Comparison of ENCODE assay signal across 18 cellular contexts in genomic region chr5:132868754-132869153, GRCh38. TPM values are rescaled to one million over a fixed set of nuclear protein-coding genes. Genes with fewer than 3 reads are reported as not detected.
DNase-seq lines count a peak whose midpoint lies in the region; ATAC-seq and TF ChIP-seq lines count a peak whose summit lies in the region.
"Had no signal": no experiment of that assay in that cellular context is flagged by ENCODE, and none has a peak within 500 bp of the region (broad histone marks: within the 10 kb centered on the region; RNA-seq: fewer than 3 reads in every experiment).

No MANE protein-coding gene starts in this region.

- no peak for ATAC-seq in CD4-positive, alpha-beta T cell (ENCODE audit: poor library complexity)
- no peak for ATAC-seq in HG03280 (IDR thresholded peaks at IDR 0.05; ENCODE audit: unreplicated experiment)
- ATAC-seq: left colon had no signal

- DNase-seq in CD4-positive, alpha-beta T cell = no peak
- DNase-seq in mesothelial cell of epicardium (ENCODE audit: low spot score in 2 of 2, unreplicated experiment in 2 of 2) = no peak
- no peak for DNase-seq in cerebellum (ENCODE audit: low spot score)
- DNase-seq in iPS-NIHi7 (ENCODE audit: extremely low spot score) = no peak
- no peak for DNase-seq in stimulated activated CD4-positive, alpha-beta T cell treated with anti-CD3 and anti-CD28 coated beads, Interleukin-1b, Interleukin-23, amount 100 ng/mL, for 48 hours
- DNase-seq: activated CD4-positive, CD25-positive, alpha-beta regulatory T cell; amygdala; cerebellar nuclear complex; left colon; NCI-H187; NCI-H510A; SHP77; tibial artery had no signal

- CTCF ChIA-PET in CD4-positive, alpha-beta T cell (lab: Charles Lee) = no interaction called here

- no peaks in the 10 kb centered on the region for H3K9me3 Mint-ChIP-seq in CD4-positive, alpha-beta T cell
- no peaks in the 10 kb centered on the region for H3K9me3 Mint-ChIP-seq in activated naive CD8-positive, alpha-beta T cell (ENCODE audit: low read depth)
- H3K9me3 Mint-ChIP-seq in mesothelial cell of epicardium = no peaks in the 10 kb centered on the region

- TF ChIP-seq CTCF in 22Rv1 (IDR thresholded peaks at IDR 0.05) (no peak), mesothelial cell of epicardium (IDR thresholded peaks at IDR 0.05; ENCODE audit: unreplicated experiment) (no peak)
- TF ChIP-seq CTCF in CD4-positive, alpha-beta T cell (IDR thresholded peaks at IDR 0.05) = no peak

- peak overlapping the region; percentile 97 for H3K27ac Mint-ChIP-seq in CD4-positive, alpha-beta T cell
- peak overlapping the region; percentile 76 for H3K27ac Mint-ChIP-seq in activated naive CD8-positive, alpha-beta T cell
- H3K27ac Mint-ChIP-seq in mesothelial cell of epicardium = peak overlapping the region; percentile 50

- peaks cover 54% of the 10 kb centered on the region for H3K36me3 Mint-ChIP-seq in CD4-positive, alpha-beta T cell (ENCODE audit: low read depth)
- peaks cover 14% of the 10 kb centered on the region for H3K36me3 Mint-ChIP-seq in activated naive CD8-positive, alpha-beta T cell
- peaks cover 3% of the 10 kb centered on the region for H3K36me3 Mint-ChIP-seq in mesothelial cell of epicardium

- no peaks in the 10 kb centered on the region for H3K27me3 ChIP-seq in CD4-positive, alpha-beta T cell (ENCODE audit: control insufficient read depth, insufficient read depth, low read length)
- H3K27me3 ChIP-seq: tibial artery had no signal

- peak overlapping the region; percentile 30 for H3K27ac ChIP-seq in 22Rv1
- H3K27ac ChIP-seq in CD4-positive, alpha-beta T cell (ENCODE audit: low read depth, low read length) = no peak overlapping the region
- H3K27ac ChIP-seq: tibial artery had no signal

- POLR2A ChIA-PET in CD4-positive, alpha-beta T cell (lab: Charles Lee) = interaction anchor here (0.7 kb wide), 1 partner anchor 16 kb away, joined by 3 read pairs; no protein-coding TSS in a partner anchor

- peak overlapping the region; percentile 96 for H3K4me3 Mint-ChIP-seq in CD4-positive, alpha-beta T cell
- peak overlapping the region; percentile 100 for H3K4me3 Mint-ChIP-seq in activated naive CD8-positive, alpha-beta T cell
- peak overlapping the region; percentile 96 for H3K4me3 Mint-ChIP-seq in mesothelial cell of epicardium

- peaks cover 31% of the 10 kb centered on the region for H3K4me1 Mint-ChIP-seq in CD4-positive, alpha-beta T cell (ENCODE audit: low read depth)
- peaks cover 28% of the 10 kb centered on the region for H3K4me1 Mint-ChIP-seq in activated naive CD8-positive, alpha-beta T cell (ENCODE audit: low read depth)
- H3K4me1 Mint-ChIP-seq in mesothelial cell of epicardium = peaks cover 25% of the 10 kb centered on the region

- intact Hi-C loops in CD4-positive, alpha-beta T cell (cut with DNase I, micrococcal nuclease) = loop anchor here in 1 of 2 experiments (5.0 to 10.0 kb wide), 5 partner anchors 131 to 1359 kb away; partner anchors contain the start of genes C5orf15, KIF3A, PPP2CA and RAD50

- no peaks in the 10 kb centered on the region for H3K27me3 Mint-ChIP-seq in CD4-positive, alpha-beta T cell
- no peaks in the 10 kb centered on the region for H3K27me3 Mint-ChIP-seq in activated naive CD8-positive, alpha-beta T cell
- no peaks in the 10 kb centered on the region for H3K27me3 Mint-ChIP-seq in mesothelial cell of epicardium (ENCODE audit: low read depth)

- H3K9me3 ChIP-seq in CD4-positive, alpha-beta T cell (ENCODE audit: control insufficient read depth, low read length) = no peaks in the 10 kb centered on the region
- H3K9me3 ChIP-seq: tibial artery had no signal

RNA-seq across cellular contexts. Expression of gene UQCRQ, which starts 2.3 kb away (rescaled TPM):
- total RNA-seq in CD4-positive, alpha-beta T cell = 100 to 1,000 TPM; 119 to 132 TPM
- total RNA-seq in mesothelial cell of epicardium (258 to 329 TPM (median 308 TPM) in 3 replicates), cerebellum (61.5 TPM)

RNA-seq across cellular contexts. Expression of gene GDF9, which starts 2.5 kb away (rescaled TPM):
- total RNA-seq in CD4-positive, alpha-beta T cell = 1 to 10 TPM in 1 of 2 experiments, under 1 TPM in 1; 0.91 to 1.6 TPM
- total RNA-seq in mesothelial cell of epicardium (0.93 to 1.2 TPM (median 0.98 TPM) in 3 replicates), cerebellum (0.54 TPM)
- total RNA-seq: fibroblast of villous mesenchyme had no signal

RNA-seq across cellular contexts. Expression of gene LEAP2, which starts 4.7 kb away (rescaled TPM):
- total RNA-seq in CD4-positive, alpha-beta T cell = under 1 TPM; 0.30 to 0.31 TPM
- total RNA-seq in mesothelial cell of epicardium (1.9 to 2.6 TPM (median 1.9 TPM) in 3 replicates), cerebellum (2.1 TPM)

RNA-seq across cellular contexts. Expression of gene SHROOM1, which starts 38.3 kb away (rescaled TPM):
- under 1 TPM in 1 of 2 experiments, not detected in 1; 0.59 TPM for total RNA-seq in CD4-positive, alpha-beta T cell
- total RNA-seq in mesothelial cell of epicardium = 8.6 to 12.2 TPM (median 8.6 TPM) in 3 replicates
- total RNA-seq in cerebellum = 2.4 TPM

RNA-seq across cellular contexts. Expression of gene SOWAHA, which starts 55.7 kb away (rescaled TPM):
- not detected for total RNA-seq in CD4-positive, alpha-beta T cell
- total RNA-seq in mesothelial cell of epicardium (0.52 to 0.67 TPM (median 0.64 TPM) in 3 replicates), cerebellum (4.9 TPM)
- total RNA-seq: mononuclear cell had no signal
